ENCODE assay signal across 19 cellular contexts in genomic region chr15:39013262-39013661, GRCh38.
A peak's percentile ranks its signal among the peaks of the same experiment; 100 is the strongest.
DNase-seq lines count a peak whose midpoint lies in the region; ATAC-seq, FAIRE-seq and TF ChIP-seq lines count a peak whose summit lies in the region.
"Had no signal": no experiment of that assay in that cellular context is flagged by ENCODE, and none has a peak within 500 bp of the region (broad histone marks: within the 10 kb centered on the region; RNA-seq: fewer than 3 reads in every experiment).

No MANE protein-coding gene starts in this region.

- H3K27ac ChIP-seq in HepG2 (ENCODE audit: extremely low read length, insufficient read depth, low read length) (no peak overlapping the region), right lobe of liver (no peak overlapping the region), OCI-LY1 (ENCODE audit: low read depth, low read length, poor library complexity, severe bottlenecking) (no peak overlapping the region), K562 (ENCODE audit: extremely low read depth, low read depth, low read length) (no peak overlapping the region)
- H3K27ac ChIP-seq: KMS-11 had no signal

- WGBS in HepG2 (ENCODE audit: low lambda C conversion rate): 13% methylated on average over 7 of the region's 12 CpGs
- 74% methylated on average over 12 of the region's 12 CpGs for WGBS in right lobe of liver (ENCODE audit: insufficient coverage, low coverage, low lambda C conversion rate, missing lambda C conversion rate)
- 0% methylated on average over 10 of the region's 12 CpGs for WGBS in K562 (ENCODE audit: insufficient coverage, low coverage, missing lambda C conversion rate)

- no peaks in the 10 kb centered on the region for H3K4me1 ChIP-seq in HepG2 (ENCODE audit: insufficient read depth, low read length)
- H3K4me1 ChIP-seq in right lobe of liver: no peaks in the 10 kb centered on the region
- no peaks in the 10 kb centered on the region for H3K4me1 ChIP-seq in OCI-LY1 (ENCODE audit: insufficient read depth, low read length, severe bottlenecking)
- H3K4me1 ChIP-seq in K562 (replicated peaks in 1 of 2; ENCODE audit: control insufficient read depth in 2 of 2, insufficient read depth in 2 of 2, low read length in 2 of 2): no peaks in the 10 kb centered on the region

- FAIRE-seq in HepG2 (lab: Jason Lieb, UNC) (no peak), K562 (lab: Jason Lieb, UNC) (no peak)
- FAIRE-seq: GM19239, H1 had no signal

- H3K4me3 Mint-ChIP-seq in activated T-helper 1 cell treated with anti-CD3 and anti-CD28 coated beads, Interleukin-12 subunit alpha, Interleukin-12 subunit beta, Interleukin-2, Interleukin-4 antibody, amounts not matched to agents 30 ng/mL and 10 ng/mL and 1 ng/mL, durations not matched to agents 14 hours and 24 hours and 36 hours: no peak overlapping the region
- H3K4me3 Mint-ChIP-seq: CD4-positive, alpha-beta T cell; HFFc6 had no signal

- DNase-seq in HepG2 (ENCODE audit: low spot score) (no peak), right lobe of liver (no peak), K562 (ENCODE audit: extremely low read depth in 1 of 4, low spot score in 3 of 4) (peak in 1 of 4 experiments; percentile 3), retina (no peak), OCI-M1 (lab: John Stamatoyannopoulos, UW) (no peak)
- DNase-seq in activated T-helper 1 cell treated with anti-CD3 and anti-CD28 coated beads, Interleukin-12 subunit alpha, Interleukin-12 subunit beta, Interleukin-2, Interleukin-4 antibody, amounts not matched to agents 30 ng/mL and 10 ng/mL and 1 ng/mL, durations not matched to agents 14 hours and 24 hours and 36 hours (ENCODE audit: low spot score): no peak
- DNase-seq: ACHN; C1 segment of cervical spinal cord; CD4-positive, alpha-beta T cell; DMS153; DND-41; GDM1; HCEC 1CT; HFFc6 had no signal

- H2AFZ ChIP-seq in HepG2 (ENCODE audit: low read length) (no peak overlapping the region), OCI-LY1 (ENCODE audit: low read length) (no peak overlapping the region), K562 (ENCODE audit: low read depth, low read length) (no peak overlapping the region)

- peaks cover 20% of the 10 kb centered on the region for H3K9me3 Mint-ChIP-seq in activated T-helper 1 cell treated with anti-CD3 and anti-CD28 coated beads, Interleukin-12 subunit alpha, Interleukin-12 subunit beta, Interleukin-2, Interleukin-4 antibody, amounts not matched to agents 30 ng/mL and 10 ng/mL and 1 ng/mL, durations not matched to agents 14 hours and 24 hours and 36 hours

- no peaks in the 10 kb centered on the region for H3K79me2 ChIP-seq in HepG2 (ENCODE audit: insufficient read depth, low read length)
- H3K79me2 ChIP-seq in OCI-LY1 (ENCODE audit: insufficient read depth, low read length): no peaks in the 10 kb centered on the region
- no peaks in the 10 kb centered on the region for H3K79me2 ChIP-seq in K562 (ENCODE audit: control insufficient read depth, insufficient read depth, low read length)

- TF ChIP-seq CTCF in HepG2 (CRISPR knock-in tag; IDR thresholded peaks at IDR 0.05) (peak; percentile 41), right lobe of liver (IDR thresholded peaks at IDR 0.05) (no peak), OCI-LY1 (IDR thresholded peaks at IDR 0.05; ENCODE audit: low read length) (peak; percentile 62), K562 (IDR thresholded peaks at IDR 0.05 in 2 of 3, conservative IDR thresholded peaks at IDR 0.05 in 1 of 3; ENCODE audit: insufficient read depth in 2 of 3, low read depth in 1 of 3, low read length in 3 of 3) (0 out of 6 replicates have a peak, but pooled peaks of 2 of the 3 experiments have one; percentile 5 to 13)

- no peaks in the 10 kb centered on the region for H3K9me2 ChIP-seq in OCI-LY1 (ENCODE audit: low read depth, low read length)

- H3K36me3 Mint-ChIP-seq in activated T-helper 1 cell treated with anti-CD3 and anti-CD28 coated beads, Interleukin-12 subunit alpha, Interleukin-12 subunit beta, Interleukin-2, Interleukin-4 antibody, amounts not matched to agents 30 ng/mL and 10 ng/mL and 1 ng/mL, durations not matched to agents 14 hours and 24 hours and 36 hours (ENCODE audit: low read depth): no peaks in the 10 kb centered on the region
- H3K36me3 Mint-ChIP-seq: IgD-negative memory B cell had no signal

- ATAC-seq in HepG2 (peak; percentile 81), right lobe of liver (no peak), K562 (peak; percentile 75)

- H3F3A ChIP-seq in OCI-LY1 (ENCODE audit: insufficient read depth, low read length): no peaks in the 10 kb centered on the region

- H3K9me1 ChIP-seq in K562 (ENCODE audit: control insufficient read depth, insufficient read depth, low read length): no peaks in the 10 kb centered on the region

- H3K27ac Mint-ChIP-seq in activated T-helper 1 cell treated with anti-CD3 and anti-CD28 coated beads, Interleukin-12 subunit alpha, Interleukin-12 subunit beta, Interleukin-2, Interleukin-4 antibody, amounts not matched to agents 30 ng/mL and 10 ng/mL and 1 ng/mL, durations not matched to agents 14 hours and 24 hours and 36 hours: no peak overlapping the region
- H3K27ac Mint-ChIP-seq: CD4-positive, alpha-beta T cell; HFFc6; IgD-negative memory B cell had no signal

- TF ChIP-seq RAD21 in HepG2 (CRISPR knock-in tag; IDR thresholded peaks at IDR 0.05) (no peak), K562 (CRISPR knock-in tag; conservative IDR thresholded peaks at IDR 0.05 in 1 of 2, IDR thresholded peaks at IDR 0.05 in 1 of 2) (no peak)

- in situ Hi-C loops in HepG2 (cut with HindIII; ENCODE audit: extremely low pct_ligation_motif_present, low pct_unique_long_range_greater_than_20kb): no loop called here
- in situ Hi-C loops in K562 (cut with MboI): no loop called here

- H3K36me3 ChIP-seq in HepG2 (replicated peaks in 1 of 2; ENCODE audit: control insufficient read depth in 1 of 2, insufficient read depth in 2 of 2, low read length in 2 of 2) (no peaks in the 10 kb centered on the region), right lobe of liver (no peaks in the 10 kb centered on the region), OCI-LY1 (ENCODE audit: insufficient read depth, low read length) (no peaks in the 10 kb centered on the region), K562 (ENCODE audit: control insufficient read depth, insufficient read depth, low read length) (no peaks in the 10 kb centered on the region)

- H3K4me3 ChIP-seq in HepG2 (replicated peaks in 1 of 3; ENCODE audit: insufficient read depth in 1 of 3, low read depth in 2 of 3, low read length in 3 of 3): no peak overlapping the region
- H3K4me3 ChIP-seq in right lobe of liver: no peak overlapping the region
- H3K4me3 ChIP-seq in OCI-LY1 (ENCODE audit: low read depth, low read length, poor library complexity, severe bottlenecking): no peak overlapping the region
- no peak overlapping the region for H3K4me3 ChIP-seq in K562

- H3K9me3 ChIP-seq in HepG2 (ENCODE audit: low read length) (peaks cover 18% of the 10 kb centered on the region), right lobe of liver (no peaks in the 10 kb centered on the region), OCI-LY1 (ENCODE audit: low read length) (0 out of 2 replicates have a peak, but pooled peaks cover 2% of the 10 kb centered on the region), K562 (replicated peaks; ENCODE audit: control insufficient read depth, insufficient read depth, low read depth, low read length) (no peaks in the 10 kb centered on the region)

- POLR2A ChIA-PET in HepG2 (lab: Yijun Ruan, JAX): no interaction called here
- POLR2A ChIA-PET in K562 (lab: Yijun Ruan, JAX): no interaction called here

- H3K4me2 ChIP-seq in HepG2 (ENCODE audit: low read depth, low read length) (no peak overlapping the region), OCI-LY1 (ENCODE audit: low read length) (no peak overlapping the region), K562 (ENCODE audit: insufficient read depth, low read length) (no peak overlapping the region)
- H3K4me2 ChIP-seq: KMS-11 had no signal

- TF ChIP-seq EP300 in HepG2 (IDR thresholded peaks at IDR 0.05; ENCODE audit: low read depth in 2 of 2, low read length in 2 of 2) (no peak), HepG2 (CRISPR knock-in tag; IDR thresholded peaks at IDR 0.05; ENCODE audit: borderline replicate concordance) (no peak), K562 (IDR thresholded peaks at IDR 0.05; ENCODE audit: low read length) (no peak)

- TF ChIP-seq POLR2A in HepG2 (IDR thresholded peaks at IDR 0.05; ENCODE audit: insufficient read depth in 1 of 2, low read depth in 2 of 2, low read length in 2 of 2): no peak
- no peak for TF ChIP-seq POLR2A in right lobe of liver (IDR thresholded peaks at IDR 0.05)
- TF ChIP-seq POLR2A in K562 (conservative IDR thresholded peaks at IDR 0.05): no peak

- H3K27me3 Mint-ChIP-seq in activated T-helper 1 cell treated with anti-CD3 and anti-CD28 coated beads, Interleukin-12 subunit alpha, Interleukin-12 subunit beta, Interleukin-2, Interleukin-4 antibody, amounts not matched to agents 30 ng/mL and 10 ng/mL and 1 ng/mL, durations not matched to agents 14 hours and 24 hours and 36 hours (ENCODE audit: insufficient read depth): no peaks in the 10 kb centered on the region
- H3K27me3 Mint-ChIP-seq: IgD-negative memory B cell had no signal

- H3K4me1 Mint-ChIP-seq in activated T-helper 1 cell treated with anti-CD3 and anti-CD28 coated beads, Interleukin-12 subunit alpha, Interleukin-12 subunit beta, Interleukin-2, Interleukin-4 antibody, amounts not matched to agents 30 ng/mL and 10 ng/mL and 1 ng/mL, durations not matched to agents 14 hours and 24 hours and 36 hours (ENCODE audit: low read depth): no peaks in the 10 kb centered on the region

- H4K20me1 ChIP-seq in HepG2 (ENCODE audit: insufficient read depth, low read length) (no peaks in the 10 kb centered on the region), OCI-LY1 (ENCODE audit: insufficient read depth, low read length) (no peaks in the 10 kb centered on the region), K562 (replicated peaks; ENCODE audit: control insufficient read depth, insufficient read depth, low read length) (no peaks in the 10 kb centered on the region)

- H3K9ac ChIP-seq in HepG2 (ENCODE audit: insufficient read depth, low read depth, low read length): no peak overlapping the region
- no peak overlapping the region for H3K9ac ChIP-seq in OCI-LY1 (ENCODE audit: low read length)
- no peak overlapping the region for H3K9ac ChIP-seq in K562 (ENCODE audit: insufficient read depth in 1 of 2, low read depth in 2 of 2, low read length in 2 of 2)
- H3K9ac ChIP-seq: KMS-11 had no signal

- CTCF ChIA-PET in HepG2 (lab: Yijun Ruan, JAX; ENCODE audit: low intra/inter-chr PET ratio, low total read pairs): no interaction called here
- CTCF ChIA-PET in K562 (lab: Yijun Ruan, JAX; ENCODE audit: low intra/inter-chr PET ratio): no interaction called here

- H3K27me3 ChIP-seq in HepG2 (ENCODE audit: control insufficient read depth in 1 of 2, insufficient read depth in 2 of 2, low read length in 2 of 2): no peaks in the 10 kb centered on the region; a peak in 1 of 5 replicates
- H3K27me3 ChIP-seq in right lobe of liver: no peaks in the 10 kb centered on the region
- no peaks in the 10 kb centered on the region for H3K27me3 ChIP-seq in OCI-LY1 (ENCODE audit: insufficient read depth, low read length)
- no peaks in the 10 kb centered on the region for H3K27me3 ChIP-seq in K562 (ENCODE audit: control insufficient read depth in 2 of 2, insufficient read depth in 2 of 2, low read length in 2 of 2)

- BruUV-seq in HepG2 (replicated peaks; lab: Mats Ljungman, UMichigan): no TSS peak
- BruUV-seq in K562 (replicated peaks; lab: Mats Ljungman, UMichigan): no TSS peak

- intact Hi-C loops in HepG2 (cut with micrococcal nuclease; ENCODE audit: unreplicated experiment): no loop called here
- intact Hi-C loops in right lobe of liver (cut with DNase I): no loop called here
- intact Hi-C loops in K562 (cut with micrococcal nuclease): no loop called here
- intact Hi-C loops in activated T-helper 1 cell treated with anti-CD3 and anti-CD28 coated beads, Interleukin-12 subunit alpha, Interleukin-12 subunit beta, Interleukin-2, Interleukin-4 antibody, amounts not matched to agents 30 ng/mL and 10 ng/mL and 1 ng/mL, durations not matched to agents 14 hours and 24 hours and 36 hours (cut with micrococcal nuclease): no loop called here

Comparison
In these comparisons a context has a peak if more than half of its experiments do, and no peak if none do; other contexts are left out.
1. ATAC-seq: peak in HepG2 (single experiment) and K562 (single experiment); none in right lobe of liver (0 of 4).
2. CTCF ChIP-seq: peak in HepG2 (single experiment), OCI-LY1 (single experiment) and K562 (2 of 3); none in right lobe of liver (0 of 4).
3. Of the 241 proteins assayed by ChIP-seq in both HepG2 and K562: peak only in HepG2: STAG1 and ZBTB33; only in K562: none; in both: CTCF; in neither: 238.